8 cellular contexts compared by ENCODE assay signal in genomic region chr10:97318772-97319651, GRCh38. TPM values are rescaled to one million over a fixed set of nuclear protein-coding genes. Genes with fewer than 3 reads are reported as not detected.
DNase-seq lines count a peak whose midpoint lies in the region; ATAC-seq, FAIRE-seq and TF ChIP-seq lines count a peak whose summit lies in the region.

Gene FRAT1, plus strand, starts transcription at chr10:97319271. Its CDS starts 183 bp downstream, at chr10:97319454.

- H4K20me1 ChIP-seq in HepG2 (ENCODE audit: insufficient read depth, low read length) = no peaks in the 10 kb centered on the region

- peak within 1 kb of the TSS; percentile 99 for H3K9ac ChIP-seq in HepG2 (ENCODE audit: insufficient read depth, low read depth, low read length)

- peaks cover 12% of the 10 kb centered on the region for H3K27me3 Mint-ChIP-seq in activated CD4-positive, alpha-beta T cell treated with anti-CD3 and anti-CD28 coated beads, Interleukin-2, amount 10 ng/mL, durations not matched to agents 24 days and 14 days

- peak; percentile 82 for FAIRE-seq in HepG2 (lab: Jason Lieb, UNC)

- peak within 1 kb of the TSS; percentile 99 for H3K27ac Mint-ChIP-seq in activated CD4-positive, alpha-beta T cell treated with anti-CD3 and anti-CD28 coated beads, Interleukin-2, amount 10 ng/mL, durations not matched to agents 24 days and 14 days

- no peaks in the 10 kb centered on the region for H3K36me3 ChIP-seq in HepG2 (replicated peaks in 1 of 2; ENCODE audit: control insufficient read depth in 1 of 2, insufficient read depth in 2 of 2, low read length in 2 of 2)

- no peaks in the 10 kb centered on the region for H3K9me3 Mint-ChIP-seq in activated CD4-positive, alpha-beta T cell treated with anti-CD3 and anti-CD28 coated beads, Interleukin-2, amount 10 ng/mL, durations not matched to agents 24 days and 14 days

- POLR2A ChIA-PET in HepG2 (lab: Yijun Ruan, JAX) = interaction anchor here (1.1 to 3.5 kb wide), 4 partner anchors 12 to 40 kb away, joined by 3 to 98 read pairs (median 12); partner anchors contain the start of gene ARHGAP19

- WGBS in HepG2 (ENCODE audit: low lambda C conversion rate) = under 1% methylated on average over 30 of the region's 79 CpGs

- H3K79me2 ChIP-seq in HepG2 (ENCODE audit: insufficient read depth, low read length) = no peaks in the 10 kb centered on the region

- no peaks in the 10 kb centered on the region for H3K9me3 ChIP-seq in HepG2 (ENCODE audit: low read length)

- TF ChIP-seq RAD21 in HepG2 (CRISPR knock-in tag; IDR thresholded peaks at IDR 0.05) = peak; percentile 51

- DNase-seq in AG10803 (ENCODE audit: low read depth) (peak; percentile 89), NCI-H460 (ENCODE audit: extremely low read depth, low read depth) (peak; percentile 80), coronary artery (ENCODE audit: low spot score) (peak; percentile 93), HepG2 (ENCODE audit: low spot score) (peak; percentile 74)
- peak; percentile 97 for DNase-seq in activated CD4-positive, alpha-beta T cell treated with anti-CD3 and anti-CD28 coated beads, Interleukin-2, amount 10 ng/mL, durations not matched to agents 24 days and 14 days
- DNase-seq in stimulated activated CD4-positive, alpha-beta T cell treated with anti-CD3 and anti-CD28 coated beads, Interleukin-2, amount 100 ng/mL, for 4 hours (ENCODE audit: low read depth) = peak; percentile 81

- CTCF ChIA-PET in HepG2 (lab: Yijun Ruan, JAX; ENCODE audit: low intra/inter-chr PET ratio, low total read pairs) = interaction anchor here (1.4 to 1.9 kb wide), 2 partner anchors 14 to 40 kb away, joined by 6 read pairs; no protein-coding TSS in a partner anchor

- in situ Hi-C loops in HepG2 (cut with HindIII; ENCODE audit: extremely low pct_ligation_motif_present, low pct_unique_long_range_greater_than_20kb) = no loop called here

- peaks cover 48% of the 10 kb centered on the region for H3K4me1 ChIP-seq in HepG2 (ENCODE audit: insufficient read depth, low read length)

- no TSS peak for BruUV-seq in HepG2 (replicated peaks; lab: Mats Ljungman, UMichigan)

- TF ChIP-seq CTCF in AG10803 (conservative IDR thresholded peaks at IDR 0.05; ENCODE audit: low read length) (no peak), coronary artery (IDR thresholded peaks at IDR 0.05) (no peak), HepG2 (CRISPR knock-in tag; IDR thresholded peaks at IDR 0.05) (no peak)

- peaks cover 0 to 2% of the 10 kb centered on the region in 2 experiments; a peak in 2 of 5 replicates for H3K27me3 ChIP-seq in HepG2 (ENCODE audit: control insufficient read depth in 1 of 2, insufficient read depth in 2 of 2, low read length in 2 of 2)

- intact Hi-C loops in activated CD4-positive, alpha-beta T cell treated with anti-CD3 and anti-CD28 coated beads, Interleukin-2, amount 10 ng/mL, durations not matched to agents 24 days and 14 days (cut with micrococcal nuclease) = loop anchor here (1.0 to 5.0 kb wide), 2 partner anchors 27 to 178 kb away; partner anchors contain the start of genes ARHGAP19, MMS19 and UBTD1
- intact Hi-C loops in HepG2 (cut with micrococcal nuclease; ENCODE audit: unreplicated experiment) = no loop called here

- H3K27ac ChIP-seq in coronary artery (peak within 1 kb of the TSS; percentile 92), HepG2 (ENCODE audit: extremely low read length, insufficient read depth, low read length) (peak within 1 kb of the TSS; percentile 97)

- peak; percentile 49 to 62; a peak in 3 of 4 replicates for TF ChIP-seq POLR2A in HepG2 (IDR thresholded peaks at IDR 0.05; ENCODE audit: insufficient read depth in 1 of 2, low read depth in 2 of 2, low read length in 2 of 2)

- H3K4me3 Mint-ChIP-seq in activated CD4-positive, alpha-beta T cell treated with anti-CD3 and anti-CD28 coated beads, Interleukin-2, amount 10 ng/mL, durations not matched to agents 24 days and 14 days = peak within 1 kb of the TSS; percentile 92

- H2AFZ ChIP-seq in HepG2 (ENCODE audit: low read length) = peak within 1 kb of the TSS; percentile 70

- peak within 1 kb of the TSS; percentile 96 for H3K4me2 ChIP-seq in HepG2 (ENCODE audit: low read depth, low read length)

- TF ChIP-seq EP300 in HepG2 (IDR thresholded peaks at IDR 0.05; ENCODE audit: low read depth in 2 of 2, low read length in 2 of 2) (no peak; a peak in 1 of 4 replicates), HepG2 (CRISPR knock-in tag; IDR thresholded peaks at IDR 0.05; ENCODE audit: borderline replicate concordance) (no peak)

- H3K36me3 Mint-ChIP-seq in activated CD4-positive, alpha-beta T cell treated with anti-CD3 and anti-CD28 coated beads, Interleukin-2, amount 10 ng/mL, durations not matched to agents 24 days and 14 days (ENCODE audit: low read depth) = peaks cover 6% of the 10 kb centered on the region

- H3K4me1 Mint-ChIP-seq in activated CD4-positive, alpha-beta T cell treated with anti-CD3 and anti-CD28 coated beads, Interleukin-2, amount 10 ng/mL, durations not matched to agents 24 days and 14 days = peaks cover 23% of the 10 kb centered on the region

- peak within 1 kb of the TSS; percentile 81 for H3K4me3 ChIP-seq in AG10803 (ENCODE audit: low read length)
- H3K4me3 ChIP-seq in coronary artery = peak within 1 kb of the TSS; percentile 86
- peak within 1 kb of the TSS; percentile 75 to 84 (median 82) for H3K4me3 ChIP-seq in HepG2 (replicated peaks in 1 of 3; ENCODE audit: insufficient read depth in 1 of 3, low read depth in 2 of 3, low read length in 3 of 3)

- ATAC-seq in GM18909 (IDR thresholded peaks at IDR 0.05; ENCODE audit: poor library complexity, unreplicated experiment) = peak; percentile 85
- peak; percentile 81 for ATAC-seq in HG03159 (IDR thresholded peaks at IDR 0.05; ENCODE audit: unreplicated experiment)
- peak; percentile 82 for ATAC-seq in HepG2

TF ChIP-seq in HepG2, 621 proteins besides CTCF, POLR2A, EP300 and RAD21 (continues in another document):
- TF ChIP-seq ZNF567 (CRISPR knock-in tag; IDR thresholded peaks at IDR 0.05; ENCODE audit: borderline replicate concordance) = no peak
- TF ChIP-seq HIVEP1 (CRISPR knock-in tag; IDR thresholded peaks at IDR 0.05) = no peak
- peak; percentile 64 for TF ChIP-seq MED8 (CRISPR knock-in tag; IDR thresholded peaks at IDR 0.05; ENCODE audit: insufficient replicate concordance)
- TF ChIP-seq IKZF1 (IDR thresholded peaks at IDR 0.05) = no peak
- TF ChIP-seq ZNF550 (CRISPR knock-in tag; IDR thresholded peaks at IDR 0.05; ENCODE audit: borderline replicate concordance) = no peak
- no peak for TF ChIP-seq TOE1 (CRISPR knock-in tag; IDR thresholded peaks at IDR 0.05)
- no peak for TF ChIP-seq ZNF598 (CRISPR knock-in tag; IDR thresholded peaks at IDR 0.05; ENCODE audit: borderline replicate concordance)
- no peak for TF ChIP-seq PRMT3 (CRISPR knock-in tag; IDR thresholded peaks at IDR 0.05; ENCODE audit: borderline replicate concordance, low read depth)
- TF ChIP-seq PPARG (CRISPR knock-in tag; conservative IDR thresholded peaks at IDR 0.05) = no peak
- TF ChIP-seq, protein P1, sequence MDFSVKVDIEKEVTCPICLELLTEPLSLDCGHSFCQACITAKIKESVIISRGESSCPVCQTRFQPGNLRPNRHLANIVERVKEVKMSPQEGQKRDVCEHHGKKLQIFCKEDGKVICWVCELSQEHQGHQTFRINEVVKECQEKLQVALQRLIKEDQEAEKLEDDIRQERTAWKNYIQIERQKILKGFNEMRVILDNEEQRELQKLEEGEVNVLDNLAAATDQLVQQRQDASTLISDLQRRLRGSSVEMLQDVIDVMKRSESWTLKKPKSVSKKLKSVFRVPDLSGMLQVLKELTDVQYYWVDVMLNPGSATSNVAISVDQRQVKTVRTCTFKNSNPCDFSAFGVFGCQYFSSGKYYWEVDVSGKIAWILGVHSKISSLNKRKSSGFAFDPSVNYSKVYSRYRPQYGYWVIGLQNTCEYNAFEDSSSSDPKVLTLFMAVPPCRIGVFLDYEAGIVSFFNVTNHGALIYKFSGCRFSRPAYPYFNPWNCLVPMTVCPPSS (IDR thresholded peaks at IDR 0.05) = no peak
- no peak for TF ChIP-seq ZNF577 (CRISPR knock-in tag; IDR thresholded peaks at IDR 0.05; ENCODE audit: borderline replicate concordance, low read depth)

RNA-seq across cellular contexts. Expression of gene FRAT1, which starts in this region (rescaled TPM):
- total RNA-seq in NCI-H460 (2014; rRNA removed; shearing (Covaris generic)) = 1.1 and 2.0 TPM in 2 replicates
- 1.9 and 2.0 TPM in 2 replicates for polyA plus RNA-seq in NCI-H460 (2014; cell fraction: nucleus; rRNA removed)
- total RNA-seq in activated CD4-positive, alpha-beta T cell treated with anti-CD3 and anti-CD28 coated beads, Interleukin-2, amount 10 ng/mL, durations not matched to agents 24 days and 14 days = 2.0 and 2.5 TPM in 2 replicates
- 1.3 and 2.3 TPM in 2 replicates for total RNA-seq in HepG2 (2016; rRNA removed; fragmentation: Illumina TruSeq; extraction: Trizol)
- total RNA-seq in HepG2 (2016; cell fraction: cytosol; rRNA removed; fragmentation: Illumina TruSeq; extraction: Trizol; ENCODE audit: low read depth) = 0.53 and 0.71 TPM in 2 replicates
- 1.4 and 2.4 TPM in 2 replicates for total RNA-seq in HepG2 (2016; cell fraction: insoluble cytoplasmic fraction; rRNA removed; fragmentation: Illumina TruSeq; extraction: Trizol)
- total RNA-seq in HepG2 (2016; cell fraction: membrane; rRNA removed; fragmentation: Illumina TruSeq; extraction: Trizol) = 1.2 and 1.3 TPM in 2 replicates
- 2.1 and 2.5 TPM in 2 replicates for total RNA-seq in HepG2 (2016; cell fraction: nucleus; rRNA removed; fragmentation: Illumina TruSeq; extraction: Trizol)
- polyA plus RNA-seq in HepG2 (2011; rRNA removed) = 1.7 TPM in 2 replicates
- polyA plus RNA-seq in HepG2 (2011; cell fraction: cytosol; rRNA removed) = 1.2 and 1.6 TPM in 2 replicates
- polyA plus RNA-seq in HepG2 (2011; cell fraction: nucleus; rRNA removed) = 1.4 and 1.8 TPM in 2 replicates
- polyA plus RNA-seq in HepG2 (2012) = 1.6 TPM in 2 replicates
- 0.20 and 0.28 TPM in 2 replicates for polyA plus RNA-seq in HepG2 (2016; cell fraction: cytosol; fragmentation: Illumina TruSeq; extraction: Trizol; ENCODE audit: low read depth)
- polyA plus RNA-seq in HepG2 (2016; cell fraction: insoluble cytoplasmic fraction; fragmentation: Illumina TruSeq; extraction: Trizol; ENCODE audit: low read depth) = 1.5 and 2.1 TPM in 2 replicates
- 0.54 and 0.77 TPM in 2 replicates for polyA plus RNA-seq in HepG2 (2016; cell fraction: membrane; fragmentation: Illumina TruSeq; extraction: Trizol; ENCODE audit: low read depth)
- polyA plus RNA-seq in HepG2 (2016; cell fraction: nucleus; fragmentation: Illumina TruSeq; extraction: Trizol; ENCODE audit: insufficient read depth, low read depth) = 0.97 and 2.2 TPM in 2 replicates
- polyA minus RNA-seq in HepG2 (2011; rRNA and poly(A)+ RNA removed; ENCODE audit: low replicate concordance) = 1.8 and 4.0 TPM in 2 replicates
- 2.5 and 2.7 TPM in 2 replicates for polyA minus RNA-seq in HepG2 (2011; cell fraction: cytosol; rRNA and poly(A)+ RNA removed)
- polyA minus RNA-seq in HepG2 (2011; cell fraction: nucleus; rRNA and poly(A)+ RNA removed) = 4.5 and 7.1 TPM in 2 replicates

Comparison
In these comparisons a context has a peak if more than half of its experiments do, and no peak if none do; other contexts are left out.
1. Peak in every context shown above with its lines: DNase-seq, ATAC-seq, H3K4me3 ChIP-seq and H3K27ac ChIP-seq.